ENCODE assay signal across 26 cellular contexts in genomic region chr14:26538176-26538575, GRCh38. TPM values are rescaled to one million over a fixed set of nuclear protein-coding genes. Genes with fewer than 3 reads are reported as not detected.
"Had no signal": no experiment of that assay in that cellular context is flagged by ENCODE, and none has a peak within 500 bp of the region (broad histone marks: within the 10 kb centered on the region; RNA-seq: fewer than 3 reads in every experiment).

No MANE protein-coding gene starts in this region.

- ATAC-seq: naive thymus-derived CD4-positive, alpha-beta T cell; natural killer cell; psoas muscle; right cardiac atrium; sciatic nerve; stimulated activated effector memory CD8-positive, alpha-beta T cell treated with anti-CD3 and anti-CD28 coated beads, Interleukin-12 subunit alpha, Interleukin-12 subunit beta, amount 100 ng/mL, for 72 hours; stimulated activated naive B cell treated with anti-CD40 and anti-IgM and Interleukin-4, amounts not matched to agents 10 μg/mL and 1 μg/mL and 100 μg/mL, for 72 hours had no signal

- H3K27me3 ChIP-seq: neutrophil, spleen, stomach, thyroid gland, tibial nerve, upper lobe of left lung, vagina had no signal

- DNase-seq: naive thymus-derived CD4-positive, alpha-beta T cell; natural killer cell; nucleus accumbens; posterior cingulate gyrus; psoas muscle; right cardiac atrium; spleen; stimulated activated CD4-positive, alpha-beta T cell treated with anti-CD3 and anti-CD28 coated beads, Interleukin-12 subunit alpha, Interleukin-12 subunit beta, amount 100 ng/mL, for 4 hours; stimulated activated CD4-positive, alpha-beta T cell treated with anti-CD3 and anti-CD28 coated beads, Interleukin-1b, Interleukin-23, amount 100 ng/mL, for 48 hours; stimulated activated CD4-positive, alpha-beta T cell treated with anti-CD3 and anti-CD28 coated beads, Interleukin-4, amount 100 ng/mL, for 24 hours; stimulated activated naive B cell treated with anti-CD40 and anti-IgM and Interleukin-4, amounts not matched to agents 10 μg/mL and 1 μg/mL and 100 μg/mL, for 72 hours; stimulated activated naive CD4-positive, alpha-beta T cell treated with Interleukin-2 at 50 U/mL for 16 hours; stomach; thyroid gland; trophoblast cell; upper lobe of left lung had no signal

- H3K9me3 ChIP-seq: neutrophil, psoas muscle, stomach, thoracic aorta, thyroid gland, tibial nerve, upper lobe of left lung, vagina had no signal

- H3K36me3 ChIP-seq: neutrophil, spleen, stomach, thoracic aorta, thyroid gland, tibial nerve, upper lobe of left lung, vagina had no signal

- FAIRE-seq: urothelium cell line had no signal

- H3K9ac ChIP-seq: parathyroid adenoma had no signal

- H3K4me3 ChIP-seq: psoas muscle, skin epidermis, smooth muscle cell, spleen, stomach, thoracic aorta, thyroid gland, tibial nerve, upper lobe of left lung, vagina had no signal

- H3K4me2 ChIP-seq: smooth muscle cell had no signal

- H3K27ac ChIP-seq: neutrophil, parathyroid adenoma, psoas muscle, skin epidermis, spleen, stomach, thoracic aorta, thyroid gland, tibial nerve, upper lobe of left lung, vagina had no signal

- H3K4me1 ChIP-seq: parathyroid adenoma, psoas muscle, spleen, stomach, thyroid gland, tibial nerve, upper lobe of left lung, vagina had no signal

- H3K79me2 ChIP-seq: parathyroid adenoma had no signal

- H2AFZ ChIP-seq: parathyroid adenoma had no signal

RNA-seq across cellular contexts. Expression of gene NOVA1, which starts 59.7 kb away (rescaled TPM):
- total RNA-seq: natural killer cell had no signal
- polyA plus RNA-seq: naive thymus-derived CD4-positive, alpha-beta T cell had no signal
